1 cellular context compared by ENCODE assay signal in the genomic region with DNA sequence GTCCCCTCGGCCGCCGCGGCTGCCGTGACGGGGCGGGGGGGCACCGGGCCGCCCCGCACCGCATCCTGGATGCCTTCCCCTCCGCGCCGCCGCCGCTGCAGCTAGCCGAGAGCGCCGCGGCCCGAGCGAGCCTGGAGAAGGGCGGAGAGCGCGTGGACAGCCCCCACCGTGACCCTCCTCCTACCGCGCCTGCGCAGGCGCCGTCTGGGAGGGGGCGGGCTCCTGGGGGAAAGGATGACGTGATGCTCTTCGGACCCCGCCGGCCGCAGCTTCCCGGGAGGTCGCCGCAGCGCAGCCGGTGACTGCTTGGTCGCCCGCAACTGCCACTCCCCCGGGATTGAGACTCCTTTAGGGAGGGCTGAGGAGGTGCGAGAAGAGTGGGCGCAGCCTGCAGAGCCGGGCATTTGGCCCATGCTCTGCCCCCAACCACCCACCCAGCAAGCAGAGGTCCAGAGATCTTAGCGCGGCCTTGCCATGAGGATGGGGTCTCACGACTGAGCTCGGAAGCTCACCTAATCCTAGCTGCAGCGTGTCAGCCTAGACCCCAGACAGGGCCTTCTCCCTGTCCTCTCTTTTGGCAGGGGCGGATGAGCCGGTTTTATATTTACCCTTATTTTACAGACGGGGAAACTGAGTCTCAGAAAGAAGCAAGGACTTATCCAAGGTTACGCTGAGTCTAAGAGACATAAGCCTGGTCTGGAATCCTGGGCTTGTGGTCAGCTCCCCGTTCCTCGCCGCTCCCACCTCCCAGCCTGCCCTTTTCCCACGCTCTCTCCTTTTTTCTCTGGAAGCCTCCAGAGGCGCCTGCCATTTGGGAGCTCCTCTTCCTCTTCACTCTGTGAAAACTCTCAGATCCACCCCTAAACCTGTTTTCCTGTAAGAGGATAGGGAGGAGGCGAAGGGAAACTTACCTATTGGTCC.
TF ChIP-seq lines count a peak whose summit lies in the region.

A gene (minus strand): TSS at position 140 of the 921 bp plus-strand sequence. CDS start 281 bp downstream, outside the sequence.

TF ChIP-seq in HepG2, 621 proteins besides CTCF, POLR2A, EP300 and RAD21 (continued from another document and continues in another):
- no peak for TF ChIP-seq ZMAT3 (CRISPR knock-in tag; conservative IDR thresholded peaks at IDR 0.05)
- no peak for TF ChIP-seq TOPORS (CRISPR knock-in tag; IDR thresholded peaks at IDR 0.05)
- TF ChIP-seq, protein P1, sequence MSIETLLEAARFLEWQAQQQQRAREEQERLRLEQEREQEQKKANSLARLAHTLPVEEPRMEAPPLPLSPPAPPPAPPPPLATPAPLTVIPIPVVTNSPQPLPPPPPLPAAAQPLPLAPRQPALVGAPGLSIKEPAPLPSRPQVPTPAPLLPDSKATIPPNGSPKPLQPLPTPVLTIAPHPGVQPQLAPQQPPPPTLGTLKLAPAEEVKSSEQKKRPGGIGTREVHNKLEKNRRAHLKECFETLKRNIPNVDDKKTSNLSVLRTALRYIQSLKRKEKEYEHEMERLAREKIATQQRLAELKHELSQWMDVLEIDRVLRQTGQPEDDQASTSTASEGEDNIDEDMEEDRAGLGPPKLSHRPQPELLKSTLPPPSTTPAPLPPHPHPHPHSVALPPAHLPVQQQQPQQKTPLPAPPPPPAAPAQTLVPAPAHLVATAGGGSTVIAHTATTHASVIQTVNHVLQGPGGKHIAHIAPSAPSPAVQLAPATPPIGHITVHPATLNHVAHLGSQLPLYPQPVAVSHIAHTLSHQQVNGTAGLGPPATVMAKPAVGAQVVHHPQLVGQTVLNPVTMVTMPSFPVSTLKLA (IDR thresholded peaks at IDR 0.05) = 0 out of 2 replicates have a peak, but pooled peaks have one; percentile 17
- peak; percentile 25 for TF ChIP-seq RARA (CRISPR knock-in tag; IDR thresholded peaks at IDR 0.05)
- no peak for TF ChIP-seq GZF1 (CRISPR knock-in tag; IDR thresholded peaks at IDR 0.05)
- no peak for TF ChIP-seq MED8 (CRISPR knock-in tag; IDR thresholded peaks at IDR 0.05; ENCODE audit: insufficient replicate concordance)
- TF ChIP-seq, protein P2, sequence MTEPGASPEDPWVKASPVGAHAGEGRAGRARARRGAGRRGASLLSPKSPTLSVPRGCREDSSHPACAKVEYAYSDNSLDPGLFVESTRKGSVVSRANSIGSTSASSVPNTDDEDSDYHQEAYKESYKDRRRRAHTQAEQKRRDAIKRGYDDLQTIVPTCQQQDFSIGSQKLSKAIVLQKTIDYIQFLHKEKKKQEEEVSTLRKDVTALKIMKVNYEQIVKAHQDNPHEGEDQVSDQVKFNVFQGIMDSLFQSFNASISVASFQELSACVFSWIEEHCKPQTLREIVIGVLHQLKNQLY (CRISPR knock-in tag; IDR thresholded peaks at IDR 0.05) = peak; percentile 62; the same call in 1 of the 2 replicates
- no peak; the same call in none of the 2 replicates for TF ChIP-seq ISL2 (CRISPR knock-in tag; IDR thresholded peaks at IDR 0.05)
- no peak for TF ChIP-seq MBNL3 (CRISPR knock-in tag; conservative IDR thresholded peaks at IDR 0.05)
- no peak for TF ChIP-seq ZFP41 (CRISPR knock-in tag; IDR thresholded peaks at IDR 0.05; ENCODE audit: borderline replicate concordance)
- TF ChIP-seq ZNF605 (CRISPR knock-in tag; IDR thresholded peaks at IDR 0.05) = peak; percentile 87; the same call in 1 of the 2 replicates
- TF ChIP-seq ZNF782 (CRISPR knock-in tag; IDR thresholded peaks at IDR 0.05; ENCODE audit: borderline replicate concordance) = no peak
- TF ChIP-seq ZNF33A (CRISPR knock-in tag; IDR thresholded peaks at IDR 0.05; ENCODE audit: borderline replicate concordance) = no peak
- TF ChIP-seq ZNF292 (CRISPR knock-in tag; IDR thresholded peaks at IDR 0.05; ENCODE audit: borderline replicate concordance, low read depth) = peak; percentile 66; the same call in 1 of the 2 replicates
- TF ChIP-seq AGO2 (optimal IDR thresholded peaks at IDR 0.05; ENCODE audit: low read depth, low read length) = no peak
- no peak for TF ChIP-seq ZNF333 (CRISPR knock-in tag; IDR thresholded peaks at IDR 0.05; ENCODE audit: borderline replicate concordance)
- TF ChIP-seq KDM5B (CRISPR knock-in tag; IDR thresholded peaks at IDR 0.05; ENCODE audit: borderline replicate concordance) = peak; percentile 21; the same call in 1 of the 2 replicates
- TF ChIP-seq ZNF569 (CRISPR knock-in tag; IDR thresholded peaks at IDR 0.05; ENCODE audit: borderline replicate concordance) = no peak
- TF ChIP-seq KAT2B (IDR thresholded peaks at IDR 0.05; ENCODE audit: borderline replicate concordance, low read depth, low read length) = no peak
- TF ChIP-seq SCMH1 (CRISPR knock-in tag; IDR thresholded peaks at IDR 0.05; ENCODE audit: borderline replicate concordance) = no peak
- no peak for TF ChIP-seq ZSCAN9 (CRISPR knock-in tag; IDR thresholded peaks at IDR 0.05; ENCODE audit: borderline replicate concordance)
- TF ChIP-seq, protein P3, sequence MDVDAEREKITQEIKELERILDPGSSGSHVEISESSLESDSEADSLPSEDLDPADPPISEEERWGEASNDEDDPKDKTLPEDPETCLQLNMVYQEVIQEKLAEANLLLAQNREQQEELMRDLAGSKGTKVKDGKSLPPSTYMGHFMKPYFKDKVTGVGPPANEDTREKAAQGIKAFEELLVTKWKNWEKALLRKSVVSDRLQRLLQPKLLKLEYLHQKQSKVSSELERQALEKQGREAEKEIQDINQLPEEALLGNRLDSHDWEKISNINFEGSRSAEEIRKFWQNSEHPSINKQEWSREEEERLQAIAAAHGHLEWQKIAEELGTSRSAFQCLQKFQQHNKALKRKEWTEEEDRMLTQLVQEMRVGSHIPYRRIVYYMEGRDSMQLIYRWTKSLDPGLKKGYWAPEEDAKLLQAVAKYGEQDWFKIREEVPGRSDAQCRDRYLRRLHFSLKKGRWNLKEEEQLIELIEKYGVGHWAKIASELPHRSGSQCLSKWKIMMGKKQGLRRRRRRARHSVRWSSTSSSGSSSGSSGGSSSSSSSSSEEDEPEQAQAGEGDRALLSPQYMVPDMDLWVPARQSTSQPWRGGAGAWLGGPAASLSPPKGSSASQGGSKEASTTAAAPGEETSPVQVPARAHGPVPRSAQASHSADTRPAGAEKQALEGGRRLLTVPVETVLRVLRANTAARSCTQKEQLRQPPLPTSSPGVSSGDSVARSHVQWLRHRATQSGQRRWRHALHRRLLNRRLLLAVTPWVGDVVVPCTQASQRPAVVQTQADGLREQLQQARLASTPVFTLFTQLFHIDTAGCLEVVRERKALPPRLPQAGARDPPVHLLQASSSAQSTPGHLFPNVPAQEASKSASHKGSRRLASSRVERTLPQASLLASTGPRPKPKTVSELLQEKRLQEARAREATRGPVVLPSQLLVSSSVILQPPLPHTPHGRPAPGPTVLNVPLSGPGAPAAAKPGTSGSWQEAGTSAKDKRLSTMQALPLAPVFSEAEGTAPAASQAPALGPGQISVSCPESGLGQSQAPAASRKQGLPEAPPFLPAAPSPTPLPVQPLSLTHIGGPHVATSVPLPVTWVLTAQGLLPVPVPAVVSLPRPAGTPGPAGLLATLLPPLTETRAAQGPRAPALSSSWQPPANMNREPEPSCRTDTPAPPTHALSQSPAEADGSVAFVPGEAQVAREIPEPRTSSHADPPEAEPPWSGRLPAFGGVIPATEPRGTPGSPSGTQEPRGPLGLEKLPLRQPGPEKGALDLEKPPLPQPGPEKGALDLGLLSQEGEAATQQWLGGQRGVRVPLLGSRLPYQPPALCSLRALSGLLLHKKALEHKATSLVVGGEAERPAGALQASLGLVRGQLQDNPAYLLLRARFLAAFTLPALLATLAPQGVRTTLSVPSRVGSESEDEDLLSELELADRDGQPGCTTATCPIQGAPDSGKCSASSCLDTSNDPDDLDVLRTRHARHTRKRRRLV (CRISPR knock-in tag; IDR thresholded peaks at IDR 0.05) = no peak
- TF ChIP-seq ZNF850 (CRISPR knock-in tag; conservative IDR thresholded peaks at IDR 0.05) = no peak
- TF ChIP-seq PHB2 (IDR thresholded peaks at IDR 0.05; ENCODE audit: partially characterized antibody) = no peak
- TF ChIP-seq, protein P4, sequence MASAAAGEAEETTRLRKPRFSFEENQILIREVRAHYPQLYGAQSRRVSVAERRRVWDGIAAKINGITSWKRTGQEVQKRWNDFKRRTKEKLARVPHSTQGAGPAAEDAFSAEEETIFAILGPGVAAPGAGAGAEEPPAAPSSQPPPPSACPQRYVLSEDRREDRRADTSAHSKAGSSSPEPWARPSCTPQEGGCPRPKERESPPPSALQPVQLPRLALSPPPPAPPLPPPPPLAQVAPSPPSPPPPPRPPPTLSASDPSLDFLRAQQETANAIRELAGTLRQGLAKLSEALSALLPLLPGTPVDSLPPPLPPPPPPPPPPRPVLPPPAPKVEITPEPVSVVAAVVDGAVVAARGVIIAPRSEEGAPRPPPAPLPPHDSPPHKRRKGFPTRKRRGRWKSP (CRISPR knock-in tag; IDR thresholded peaks at IDR 0.05) = peak; percentile 43
- TF ChIP-seq BORCS8-MEF2B (CRISPR knock-in tag; IDR thresholded peaks at IDR 0.05) = peak; percentile 74; the same call in 1 of the 2 replicates
- no peak for TF ChIP-seq ZNF878 (CRISPR knock-in tag; IDR thresholded peaks at IDR 0.05)
- TF ChIP-seq, protein P5, sequence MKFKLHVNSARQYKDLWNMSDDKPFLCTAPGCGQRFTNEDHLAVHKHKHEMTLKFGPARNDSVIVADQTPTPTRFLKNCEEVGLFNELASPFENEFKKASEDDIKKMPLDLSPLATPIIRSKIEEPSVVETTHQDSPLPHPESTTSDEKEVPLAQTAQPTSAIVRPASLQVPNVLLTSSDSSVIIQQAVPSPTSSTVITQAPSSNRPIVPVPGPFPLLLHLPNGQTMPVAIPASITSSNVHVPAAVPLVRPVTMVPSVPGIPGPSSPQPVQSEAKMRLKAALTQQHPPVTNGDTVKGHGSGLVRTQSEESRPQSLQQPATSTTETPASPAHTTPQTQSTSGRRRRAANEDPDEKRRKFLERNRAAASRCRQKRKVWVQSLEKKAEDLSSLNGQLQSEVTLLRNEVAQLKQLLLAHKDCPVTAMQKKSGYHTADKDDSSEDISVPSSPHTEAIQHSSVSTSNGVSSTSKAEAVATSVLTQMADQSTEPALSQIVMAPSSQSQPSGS (CRISPR knock-in tag; IDR thresholded peaks at IDR 0.05) = peak; percentile 99
- no peak for TF ChIP-seq ZFYVE20 (CRISPR knock-in tag; IDR thresholded peaks at IDR 0.05; ENCODE audit: borderline replicate concordance, low read depth)
- TF ChIP-seq, protein P6, sequence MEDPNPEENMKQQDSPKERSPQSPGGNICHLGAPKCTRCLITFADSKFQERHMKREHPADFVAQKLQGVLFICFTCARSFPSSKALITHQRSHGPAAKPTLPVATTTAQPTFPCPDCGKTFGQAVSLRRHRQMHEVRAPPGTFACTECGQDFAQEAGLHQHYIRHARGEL (CRISPR knock-in tag; IDR thresholded peaks at IDR 0.05) = no peak
- TF ChIP-seq, protein P7, sequence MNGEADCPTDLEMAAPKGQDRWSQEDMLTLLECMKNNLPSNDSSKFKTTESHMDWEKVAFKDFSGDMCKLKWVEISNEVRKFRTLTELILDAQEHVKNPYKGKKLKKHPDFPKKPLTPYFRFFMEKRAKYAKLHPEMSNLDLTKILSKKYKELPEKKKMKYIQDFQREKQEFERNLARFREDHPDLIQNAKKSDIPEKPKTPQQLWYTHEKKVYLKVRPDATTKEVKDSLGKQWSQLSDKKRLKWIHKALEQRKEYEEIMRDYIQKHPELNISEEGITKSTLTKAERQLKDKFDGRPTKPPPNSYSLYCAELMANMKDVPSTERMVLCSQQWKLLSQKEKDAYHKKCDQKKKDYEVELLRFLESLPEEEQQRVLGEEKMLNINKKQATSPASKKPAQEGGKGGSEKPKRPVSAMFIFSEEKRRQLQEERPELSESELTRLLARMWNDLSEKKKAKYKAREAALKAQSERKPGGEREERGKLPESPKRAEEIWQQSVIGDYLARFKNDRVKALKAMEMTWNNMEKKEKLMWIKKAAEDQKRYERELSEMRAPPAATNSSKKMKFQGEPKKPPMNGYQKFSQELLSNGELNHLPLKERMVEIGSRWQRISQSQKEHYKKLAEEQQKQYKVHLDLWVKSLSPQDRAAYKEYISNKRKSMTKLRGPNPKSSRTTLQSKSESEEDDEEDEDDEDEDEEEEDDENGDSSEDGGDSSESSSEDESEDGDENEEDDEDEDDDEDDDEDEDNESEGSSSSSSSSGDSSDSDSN (CRISPR knock-in tag; IDR thresholded peaks at IDR 0.05) = peak; percentile 59
- TF ChIP-seq, protein P8, sequence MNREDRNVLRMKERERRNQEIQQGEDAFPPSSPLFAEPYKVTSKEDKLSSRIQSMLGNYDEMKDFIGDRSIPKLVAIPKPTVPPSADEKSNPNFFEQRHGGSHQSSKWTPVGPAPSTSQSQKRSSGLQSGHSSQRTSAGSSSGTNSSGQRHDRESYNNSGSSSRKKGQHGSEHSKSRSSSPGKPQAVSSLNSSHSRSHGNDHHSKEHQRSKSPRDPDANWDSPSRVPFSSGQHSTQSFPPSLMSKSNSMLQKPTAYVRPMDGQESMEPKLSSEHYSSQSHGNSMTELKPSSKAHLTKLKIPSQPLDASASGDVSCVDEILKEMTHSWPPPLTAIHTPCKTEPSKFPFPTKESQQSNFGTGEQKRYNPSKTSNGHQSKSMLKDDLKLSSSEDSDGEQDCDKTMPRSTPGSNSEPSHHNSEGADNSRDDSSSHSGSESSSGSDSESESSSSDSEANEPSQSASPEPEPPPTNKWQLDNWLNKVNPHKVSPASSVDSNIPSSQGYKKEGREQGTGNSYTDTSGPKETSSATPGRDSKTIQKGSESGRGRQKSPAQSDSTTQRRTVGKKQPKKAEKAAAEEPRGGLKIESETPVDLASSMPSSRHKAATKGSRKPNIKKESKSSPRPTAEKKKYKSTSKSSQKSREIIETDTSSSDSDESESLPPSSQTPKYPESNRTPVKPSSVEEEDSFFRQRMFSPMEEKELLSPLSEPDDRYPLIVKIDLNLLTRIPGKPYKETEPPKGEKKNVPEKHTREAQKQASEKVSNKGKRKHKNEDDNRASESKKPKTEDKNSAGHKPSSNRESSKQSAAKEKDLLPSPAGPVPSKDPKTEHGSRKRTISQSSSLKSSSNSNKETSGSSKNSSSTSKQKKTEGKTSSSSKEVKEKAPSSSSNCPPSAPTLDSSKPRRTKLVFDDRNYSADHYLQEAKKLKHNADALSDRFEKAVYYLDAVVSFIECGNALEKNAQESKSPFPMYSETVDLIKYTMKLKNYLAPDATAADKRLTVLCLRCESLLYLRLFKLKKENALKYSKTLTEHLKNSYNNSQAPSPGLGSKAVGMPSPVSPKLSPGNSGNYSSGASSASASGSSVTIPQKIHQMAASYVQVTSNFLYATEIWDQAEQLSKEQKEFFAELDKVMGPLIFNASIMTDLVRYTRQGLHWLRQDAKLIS (CRISPR knock-in tag; IDR thresholded peaks at IDR 0.05) = no peak
- TF ChIP-seq MEIS2 (CRISPR knock-in tag; IDR thresholded peaks at IDR 0.05) = peak; percentile 38; the same call in 1 of the 2 replicates
- no peak for TF ChIP-seq KLF15 (CRISPR knock-in tag; IDR thresholded peaks at IDR 0.05; ENCODE audit: borderline replicate concordance)
- TF ChIP-seq KLF6 (CRISPR knock-in tag; IDR thresholded peaks at IDR 0.05) = no peak; the same call in 1 of the 2 replicates
- no peak for TF ChIP-seq ZNF737 (CRISPR knock-in tag; IDR thresholded peaks at IDR 0.05; ENCODE audit: borderline replicate concordance)
- 0 out of 2 replicates have a peak, but pooled peaks have one; percentile 41 for TF ChIP-seq ZNF749 (CRISPR knock-in tag; IDR thresholded peaks at IDR 0.05; ENCODE audit: borderline replicate concordance)
